ENCODE assay signal across 31 cellular contexts in genomic region chr1:157539568-157539967, GRCh38. TPM values are rescaled to one million over a fixed set of nuclear protein-coding genes. Genes with fewer than 3 reads are reported as not detected.
"Had no signal": no experiment of that assay in that cellular context is flagged by ENCODE, and none has a peak within 500 bp of the region (broad histone marks: within the 10 kb centered on the region; RNA-seq: fewer than 3 reads in every experiment).

No MANE protein-coding gene starts in this region.

- H3K4me1 Mint-ChIP-seq: activated naive CD8-positive, alpha-beta T cell treated with anti-CD3 and anti-CD28 coated beads, Interleukin-2, amount 10 ng/mL, durations not matched to agents 7 days and 5 days; T-cell had no signal

- H3K27ac ChIP-seq: adrenal gland, breast epithelium had no signal

- H3K36me3 Mint-ChIP-seq: activated naive CD8-positive, alpha-beta T cell treated with anti-CD3 and anti-CD28 coated beads, Interleukin-2, amount 10 ng/mL, durations not matched to agents 7 days and 5 days; T-cell had no signal

- H3K27ac Mint-ChIP-seq: activated CD8-positive, alpha-beta T cell treated with anti-CD3 and anti-CD28 coated beads, Interleukin-2, amount 10 ng/mL, durations not matched to agents 7 days and 5 days; activated naive CD8-positive, alpha-beta T cell treated with anti-CD3 and anti-CD28 coated beads, Interleukin-2, amount 10 ng/mL, durations not matched to agents 7 days and 5 days; T-cell had no signal

- FAIRE-seq: TTC549 had no signal

- H3K4me3 Mint-ChIP-seq: activated CD8-positive, alpha-beta T cell treated with anti-CD3 and anti-CD28 coated beads, Interleukin-2, amount 10 ng/mL, durations not matched to agents 7 days and 5 days; activated naive CD8-positive, alpha-beta T cell treated with anti-CD3 and anti-CD28 coated beads, Interleukin-2, amount 10 ng/mL, durations not matched to agents 7 days and 5 days; T-cell had no signal

- H3K4me1 ChIP-seq: adrenal gland, breast epithelium had no signal

- H3K9me3 ChIP-seq: adrenal gland, breast epithelium had no signal

- H3K27me3 ChIP-seq: adrenal gland, breast epithelium had no signal

- H3K4me3 ChIP-seq: adrenal gland, breast epithelium had no signal

- ATAC-seq: activated CD8-positive, alpha-beta T cell treated with anti-CD3 and anti-CD28 coated beads, Interleukin-2, amount 10 ng/mL, durations not matched to agents 7 days and 5 days; PC-3; T-cell had no signal

- H3K36me3 ChIP-seq: adrenal gland, breast epithelium had no signal

- H3K9me3 Mint-ChIP-seq: activated naive CD8-positive, alpha-beta T cell treated with anti-CD3 and anti-CD28 coated beads, Interleukin-2, amount 10 ng/mL, durations not matched to agents 7 days and 5 days; T-cell had no signal

- DNase-seq: activated CD4-positive, alpha-beta T cell treated with anti-CD3 and anti-CD28 coated beads for 48 hours; activated CD4-positive, alpha-beta T cell treated with anti-CD3 and anti-CD28 coated beads, Interleukin-2, amount 50 U/mL, for 4 hours; activated CD4-positive, CD25-positive, alpha-beta regulatory T cell treated with anti-CD3 and anti-CD28 coated beads, Interleukin-2, amount 50 U/mL, for 72 hours; activated CD8-positive, alpha-beta memory T cell treated with anti-CD3 and anti-CD28 coated beads, Interleukin-2, amount 50 U/mL, for 48 hours; activated CD8-positive, alpha-beta T cell treated with anti-CD3 and anti-CD28 coated beads, Interleukin-2, amount 10 ng/mL, durations not matched to agents 7 days and 5 days; activated naive CD4-positive, alpha-beta T cell treated with anti-CD3 and anti-CD28 coated beads, Interleukin-2, amount 50 U/mL, for 16 hours; activated naive CD8-positive, alpha-beta T cell treated with anti-CD3 and anti-CD28 coated beads, Interleukin-2, amount 10 ng/mL, durations not matched to agents 7 days and 5 days; activated T-cell treated with anti-CD3 and anti-CD28 coated beads, Interleukin-2, amount 50 U/mL, for 1 hour; adrenal gland; aorta; caudate nucleus; MV-4-11; NCI-H1092 treated with DMSO at 0.1 percent for 48 hours; NCI-H1417 treated with DMSO at 0.1 percent for 48 hours; NCI-H1694; NCI-H2029; NCI-H2107; NCI-H2171 treated with DMSO at 0.1 percent for 48 hours; NCI-H226; NCI-H82; PC-3; SHP77 treated with DMSO at 0.1 percent for 48 hours; T-cell; T-helper 2 cell; T1000 had no signal

RNA-seq across cellular contexts. Expression of gene FCRL5, which starts 12.7 kb away (rescaled TPM):
- total RNA-seq: cerebellum, MCF 10A, NCI-H460, PC-3, SK-MEL-5 had no signal

RNA-seq across cellular contexts. Expression of gene FCRL4, which starts 58.3 kb away (rescaled TPM):
- total RNA-seq: activated CD8-positive, alpha-beta T cell treated with anti-CD3 and anti-CD28 coated beads, Interleukin-2, amount 10 ng/mL, durations not matched to agents 7 days and 5 days; activated naive CD8-positive, alpha-beta T cell treated with anti-CD3 and anti-CD28 coated beads, Interleukin-2, amount 10 ng/mL, durations not matched to agents 7 days and 5 days; adrenal gland; aorta; cerebellum; MCF 10A; NCI-H460; PC-3; SK-MEL-5 had no signal
- polyA plus RNA-seq: adrenal gland, aorta had no signal
